Comparison of ENCODE assay signal across 1 cellular context in genomic region chr13:53189162-53189561, GRCh38.
TF ChIP-seq lines count a peak whose summit lies in the region.

No MANE protein-coding gene starts in this region.

TF ChIP-seq in GM23338, 12 proteins besides CTCF, POLR2A, EP300 and RAD21 (continued from another document):
- TF ChIP-seq ZNF462 (CRISPR knock-in tag; IDR thresholded peaks at IDR 0.05) (no peak), NANOG (IDR thresholded peaks at IDR 0.05; ENCODE audit: borderline replicate concordance) (no peak)
